In the genomic region with DNA sequence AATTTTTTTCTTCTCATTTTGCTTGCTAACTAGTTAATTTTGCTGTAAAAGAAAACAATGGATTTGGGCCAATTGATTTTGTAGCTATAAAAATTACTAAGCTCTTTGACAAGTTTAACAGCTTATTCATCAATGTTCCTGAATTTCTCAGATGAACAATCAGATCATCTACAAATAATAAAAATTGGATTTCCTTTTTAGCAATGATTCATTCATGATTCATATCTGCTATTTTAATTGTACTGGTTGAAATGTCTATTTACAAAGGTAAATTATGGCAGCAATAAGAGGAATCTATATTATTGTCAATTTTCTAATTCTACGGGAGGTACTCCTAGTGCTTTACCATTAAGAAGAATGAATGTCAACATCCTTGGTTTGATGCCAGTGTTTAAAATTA, we compare ENCODE assay signal across 14 cellular contexts.
"Had no signal": no experiment of that assay in that cellular context is flagged by ENCODE, and none has a peak within 500 bp of the region (broad histone marks: within the 10 kb centered on the region; RNA-seq: fewer than 3 reads in every experiment).

No MANE protein-coding gene starts in this region.

- H3K27ac ChIP-seq: heart left ventricle, neutrophil, skin epidermis, stomach, thoracic aorta, transverse colon had no signal

- ATAC-seq: heart left ventricle; mucosa of descending colon; naive thymus-derived CD8-positive, alpha-beta T cell; sciatic nerve had no signal

- H3K27me3 ChIP-seq: heart left ventricle, neutrophil, stomach, transverse colon had no signal

- H3K4me3 ChIP-seq: heart left ventricle, mucosa of descending colon, skin epidermis, stomach, thoracic aorta, transverse colon had no signal

- H3K4me1 ChIP-seq: heart left ventricle, stomach, transverse colon had no signal

- DNase-seq: heart left ventricle; hippocampal formation; kidney glomerular epithelial cell; mucosa of descending colon; naive thymus-derived CD8-positive, alpha-beta T cell; posterior cingulate gyrus; stimulated activated naive CD4-positive, alpha-beta T cell; stomach; substantia nigra; transverse colon had no signal

- H3K9me3 ChIP-seq: heart left ventricle, mucosa of descending colon, neutrophil, stomach, thoracic aorta, transverse colon had no signal

- H3K36me3 ChIP-seq: heart left ventricle, neutrophil, stomach, thoracic aorta, transverse colon had no signal
